ENCODE assay signal across 8 cellular contexts in the genomic region with DNA sequence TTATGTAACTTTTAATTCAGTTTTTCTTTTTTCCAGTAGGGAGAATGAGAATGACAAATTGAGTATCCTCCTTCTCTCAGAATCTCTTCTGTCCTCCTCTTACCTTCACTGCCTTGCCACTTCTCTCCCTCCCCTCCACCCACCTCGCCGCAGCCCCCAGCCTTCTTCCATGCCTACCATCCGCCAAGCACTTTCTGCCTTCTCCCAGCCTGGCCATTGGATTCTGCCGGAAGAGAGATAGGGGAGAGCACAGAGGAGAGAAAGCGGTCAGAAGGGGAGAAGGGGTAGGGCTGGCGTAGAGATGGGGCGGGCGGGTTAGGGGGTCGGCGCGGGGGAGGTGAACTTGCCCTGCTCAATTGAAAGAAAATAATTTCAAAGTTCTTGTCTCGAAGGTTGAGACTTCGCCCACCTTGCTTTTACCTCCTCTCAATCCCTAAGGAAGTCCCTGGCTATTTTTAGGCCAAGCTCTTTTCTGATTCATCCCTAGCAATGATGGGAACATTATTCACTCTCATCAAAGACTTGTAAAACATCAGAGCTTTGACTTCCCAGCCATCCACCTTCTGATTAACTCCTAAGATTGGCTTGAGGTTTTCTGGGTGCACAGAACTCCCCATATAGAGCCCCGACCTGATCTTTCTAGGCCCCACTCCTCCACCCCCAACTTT. TPM values are rescaled to one million over a fixed set of nuclear protein-coding genes. Genes with fewer than 3 reads are reported as not detected.
A peak's percentile ranks its signal among the peaks of the same experiment; 100 is the strongest.
DNase-seq lines count a peak whose midpoint lies in the region; ATAC-seq, FAIRE-seq and TF ChIP-seq lines count a peak whose summit lies in the region.

No MANE protein-coding gene starts in this region.

- in situ Hi-C loops in brain microvascular endothelial cell (cut with HindIII; ENCODE audit: low pct_ligation_motif_present, low sequenced_read_pairs), result no loop called here

- H3K27ac ChIP-seq in A673 (ENCODE audit: low read depth, low read length, poor library complexity, severe bottlenecking), result no peak overlapping the region
- H3K27ac ChIP-seq in HUES48 (ENCODE audit: low read depth, low read length), result peak overlapping the region; percentile 94
- H3K27ac ChIP-seq in brain microvascular endothelial cell, result peak overlapping the region; percentile 76
- H3K27ac ChIP-seq in lung (ENCODE audit: low read depth in 1 of 2, low read length in 1 of 2), result peak overlapping the region; percentile 63 to 72

- H3K9ac ChIP-seq in HUES48 (ENCODE audit: low read depth, low read length), result no peak overlapping the region

- ATAC-seq in lung (ENCODE audit: insufficient read depth, low FRiP score) (no peak), HG03175 (IDR thresholded peaks at IDR 0.05; ENCODE audit: unreplicated experiment) (no peak), HG03432 (IDR thresholded peaks at IDR 0.05; ENCODE audit: unreplicated experiment) (no peak)

- H3K27me3 ChIP-seq in A673 (replicated peaks; ENCODE audit: insufficient read depth, low read depth, low read length, poor library complexity) (no peaks in the 10 kb centered on the region), HUES48 (ENCODE audit: control insufficient read depth, insufficient read depth, low read length) (peaks cover 19% of the 10 kb centered on the region), brain microvascular endothelial cell (replicated peaks) (no peaks in the 10 kb centered on the region), lung (ENCODE audit: control insufficient read depth, insufficient read depth) (no peaks in the 10 kb centered on the region)

- 33 to 40% methylated on average over 13 to 14 of the region's 14 CpGs for whole genome bisulfite sequencing in lung, 2 donors

- POLR2A ChIA-PET in A673 (lab: Charles Lee; ENCODE audit: low non-redundant PET), result no interaction called here

- CTCF ChIA-PET in A673 (lab: Charles Lee), result no interaction called here

- no TSS peak for BruUV-seq in A673 (replicated peaks; lab: Mats Ljungman, UMichigan)

- H3K9me3 ChIP-seq in A673 (ENCODE audit: low read depth, low read length, poor library complexity, severe bottlenecking), result no peaks in the 10 kb centered on the region
- no peaks in the 10 kb centered on the region for H3K9me3 ChIP-seq in HUES48 (ENCODE audit: control insufficient read depth, insufficient read depth, low read length)
- no peaks in the 10 kb centered on the region for H3K9me3 ChIP-seq in lung (ENCODE audit: control insufficient read depth in 2 of 2, insufficient read depth in 1 of 2, low read length in 1 of 2)

- H3K4me1 ChIP-seq in A673 (ENCODE audit: insufficient read depth, low read length, poor library complexity, severe bottlenecking) (peaks cover 10% of the 10 kb centered on the region), HUES48 (ENCODE audit: control insufficient read depth, insufficient read depth, low read length) (peaks cover 17% of the 10 kb centered on the region; the same call in 1 of the 2 replicates), lung (ENCODE audit: control insufficient read depth in 2 of 2, insufficient read depth in 2 of 2, low read length in 2 of 2) (peaks cover under 1 to 3% of the 10 kb centered on the region in 2 donors)

- no peak for DNase-seq in A673 (ENCODE audit: low spot score)
- no peak for DNase-seq in brain microvascular endothelial cell
- no peak for DNase-seq in lung (ENCODE audit: low spot score)
- DNase-seq in urothelium cell line (ENCODE audit: low spot score), result no peak
- DNase-seq in germinal center (ENCODE audit: low spot score), result no peak

- FAIRE-seq in urothelium cell line (lab: Jason Lieb, UNC), result peak; percentile 74

- intact Hi-C loops in A673 (cut with micrococcal nuclease; ENCODE audit: unreplicated experiment), result no loop called here

- H3K4me3 ChIP-seq in A673 (ENCODE audit: low read depth, low read length, poor library complexity, severe bottlenecking) (peak overlapping the region; percentile 41), HUES48 (ENCODE audit: low read depth, low read length) (peak overlapping the region; percentile 77), brain microvascular endothelial cell (ENCODE audit: low read depth, low read length) (peak overlapping the region; percentile 74), lung (peak overlapping the region; percentile 34)

- TF ChIP-seq CTCF in A673 (conservative IDR thresholded peaks at IDR 0.05; ENCODE audit: low read depth, low read length), result no peak
- no peak for TF ChIP-seq CTCF in brain microvascular endothelial cell (IDR thresholded peaks at IDR 0.05; ENCODE audit: low read depth, low read length, missing control alignments)
- TF ChIP-seq CTCF in lung (IDR thresholded peaks at IDR 0.05; ENCODE audit: control extremely low read depth, extremely low read depth), result no peak

- no peaks in the 10 kb centered on the region for H3K36me3 ChIP-seq in A673 (ENCODE audit: insufficient read depth, low read length, poor library complexity, severe bottlenecking)
- no peaks in the 10 kb centered on the region for H3K36me3 ChIP-seq in HUES48 (ENCODE audit: control insufficient read depth, insufficient read depth, low read length)
- H3K36me3 ChIP-seq in brain microvascular endothelial cell (replicated peaks), result no peaks in the 10 kb centered on the region
- H3K36me3 ChIP-seq in lung (ENCODE audit: control insufficient read depth in 2 of 2, insufficient read depth in 2 of 2, low read length in 2 of 2), result no peaks in the 10 kb centered on the region

RNA-seq across cellular contexts. Expression of a gene that starts 0.8 kb away (rescaled TPM):
- total RNA-seq in A673 (2021) (0.73 and 1.0 TPM in 2 replicates), lung (10 to 100 TPM; 21.4 to 22.4 TPM)
- 1 to 10 TPM; 6.5 to 7.6 TPM for polyA plus RNA-seq in lung

RNA-seq across cellular contexts. Expression of a gene that starts 46.1 kb away (rescaled TPM):
- total RNA-seq in A673 (2021) (not detected in 2 replicates), lung (under 1 TPM; 0.40 to 0.97 TPM)
- polyA plus RNA-seq in lung, result under 1 TPM; 0.14 to 0.55 TPM

RNA-seq across cellular contexts. Expression of a gene that starts 52.5 kb away (rescaled TPM):
- not detected in 2 replicates for total RNA-seq in A673 (2021)
- under 1 TPM; 0.09 to 0.31 TPM for total RNA-seq in lung
- polyA plus RNA-seq in lung, result under 1 TPM; 0.12 to 0.23 TPM

Comparison
In these comparisons a context has a peak if more than half of its experiments do, and no peak if none do; other contexts are left out.
1. RNA of a gene that starts 0.8 kb away (total RNA-seq): 21.4 to 22.4 TPM in lung; 0.73 to 1.0 TPM in A673; every median in the first group is over 10 times any median in the second.
2. Peak in every context shown above with its lines, with median percentiles within 50 percentile points of each other: H3K4me3 ChIP-seq.